9 cellular contexts compared by ENCODE assay signal in genomic region chr12:3698218-3698974, GRCh38. TPM values are rescaled to one million over a fixed set of nuclear protein-coding genes. Genes with fewer than 3 reads are reported as not detected.
A peak's percentile ranks its signal among the peaks of the same experiment; 100 is the strongest.
DNase-seq lines count a peak whose midpoint lies in the region; ATAC-seq and TF ChIP-seq lines count a peak whose summit lies in the region.
"Had no signal": no experiment of that assay in that cellular context is flagged by ENCODE, and none has a peak within 500 bp of the region (broad histone marks: within the 10 kb centered on the region; RNA-seq: fewer than 3 reads in every experiment).

No MANE protein-coding gene starts in this region.

- H3K27ac ChIP-seq in rectal smooth muscle tissue (ENCODE audit: low read depth, low read length) = peak overlapping the region; percentile 1

- H3K27ac Mint-ChIP-seq in chondrocyte (ENCODE audit: unreplicated experiment) = peak overlapping the region; percentile 94

- no peaks in the 10 kb centered on the region for H3K36me3 ChIP-seq in rectal smooth muscle tissue (ENCODE audit: control insufficient read depth, insufficient read depth, low read length)

- H3K4me3 ChIP-seq in rectal smooth muscle tissue (ENCODE audit: low read length) = no peak overlapping the region

- no peaks in the 10 kb centered on the region for H3K27me3 Mint-ChIP-seq in chondrocyte (ENCODE audit: low read depth)

- no peak overlapping the region for H3K9ac ChIP-seq in rectal smooth muscle tissue (ENCODE audit: low read length)

- peaks cover 21% of the 10 kb centered on the region for H3K4me1 Mint-ChIP-seq in chondrocyte (ENCODE audit: low read depth)

- H3K4me3 Mint-ChIP-seq in chondrocyte (ENCODE audit: unreplicated experiment) = no peak overlapping the region

- peaks cover 10% of the 10 kb centered on the region for H3K4me1 ChIP-seq in rectal smooth muscle tissue (ENCODE audit: control insufficient read depth, insufficient read depth, low read length)

- ATAC-seq in GM19467 (IDR thresholded peaks at IDR 0.05; ENCODE audit: unreplicated experiment) = no peak
- ATAC-seq in GM21360 (IDR thresholded peaks at IDR 0.05; ENCODE audit: unreplicated experiment) = no peak
- no peak for ATAC-seq in HG03196 (IDR thresholded peaks at IDR 0.05; ENCODE audit: unreplicated experiment)

- no peaks in the 10 kb centered on the region for H3K27me3 ChIP-seq in rectal smooth muscle tissue (ENCODE audit: control insufficient read depth, insufficient read depth, low read length)

- peaks cover 3% of the 10 kb centered on the region for H3K36me3 Mint-ChIP-seq in chondrocyte (ENCODE audit: low read depth)

- no peak for TF ChIP-seq CTCF in chondrocyte (IDR thresholded peaks at IDR 0.05)

- H3K9me3 Mint-ChIP-seq in chondrocyte (ENCODE audit: low read depth) = peaks cover 1% of the 10 kb centered on the region

- peak; percentile 28 for DNase-seq in GOT3 (lab: John Stamatoyannopoulos, UW)
- DNase-seq in NCI-H2227 (lab: John Stamatoyannopoulos, UW; ENCODE audit: unreplicated experiment) = peak; percentile 59
- DNase-seq in chondrocyte (ENCODE audit: low spot score) = no peak
- DNase-seq in RPMI8226 = no peak
- DNase-seq: activated CD8-positive, alpha-beta memory T cell treated with anti-CD3 and anti-CD28 coated beads for 24 hours had no signal

RNA-seq across cellular contexts. Expression of gene CRACR2A, which starts 54.5 kb away (rescaled TPM):
- total RNA-seq in chondrocyte = 0.48 to 0.82 TPM (median 0.82 TPM) in 3 replicates

Comparison
In these comparisons a context has a peak if more than half of its experiments do, and no peak if none do; other contexts are left out.
1. DNase-seq: peak in GOT3 (single experiment) and NCI-H2227 (single experiment); none in chondrocyte (single experiment) and RPMI8226 (single experiment).